19 cellular contexts compared by ENCODE assay signal in the genomic region with DNA sequence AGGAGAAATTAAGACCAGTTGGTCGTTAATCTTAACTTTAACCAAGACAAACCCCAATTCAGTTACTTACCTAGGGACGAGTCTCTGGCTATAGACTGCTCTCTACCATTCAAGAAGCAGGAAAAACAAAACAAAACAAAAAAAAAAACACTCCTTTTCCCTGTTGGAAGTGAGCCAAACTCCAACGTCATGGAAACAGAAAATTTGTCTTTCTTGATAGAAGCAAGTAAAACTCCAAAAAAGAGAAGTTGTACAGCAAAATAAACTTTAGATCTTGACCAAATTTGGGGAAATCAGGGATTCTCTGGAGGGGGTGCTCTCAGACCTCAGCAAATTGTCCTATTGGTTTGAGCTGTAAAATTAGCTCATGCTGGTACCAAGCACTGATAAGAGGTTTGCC. TPM values are rescaled to one million over a fixed set of nuclear protein-coding genes. Genes with fewer than 3 reads are reported as not detected.
DNase-seq lines count a peak whose midpoint lies in the region; ATAC-seq, FAIRE-seq and TF ChIP-seq lines count a peak whose summit lies in the region.
"Had no signal": no experiment of that assay in that cellular context is flagged by ENCODE, and none has a peak within 500 bp of the region (broad histone marks: within the 10 kb centered on the region; RNA-seq: fewer than 3 reads in every experiment).

No MANE protein-coding gene starts in this region.

- in situ Hi-C loops in HepG2 (cut with HindIII; ENCODE audit: extremely low pct_ligation_motif_present, low pct_unique_long_range_greater_than_20kb): no loop called here
- in situ Hi-C loops in K562 (cut with MboI): no loop called here

- H3K4me3 ChIP-seq in liver (ENCODE audit: low read depth in 1 of 3, low read length in 3 of 3) (no peak overlapping the region), HepG2 (replicated peaks in 1 of 3; ENCODE audit: insufficient read depth in 1 of 3, low read depth in 2 of 3, low read length in 3 of 3) (no peak overlapping the region), K562 (no peak overlapping the region)
- H3K4me3 ChIP-seq: GM12878, MG63, SK-N-MC had no signal

- BruUV-seq in HepG2 (replicated peaks; lab: Mats Ljungman, UMichigan) (no TSS peak), K562 (replicated peaks; lab: Mats Ljungman, UMichigan) (no TSS peak)

- no peak overlapping the region for H3K4me3 Mint-ChIP-seq in activated CD8-positive, alpha-beta memory T cell treated with anti-CD3 and anti-CD28 coated beads, Interleukin-2, amount 10 ng/mL, durations not matched to agents 7 days and 5 days
- H3K4me3 Mint-ChIP-seq in CD14-positive monocyte: no peak overlapping the region

- no peak overlapping the region for H3K4me2 ChIP-seq in HepG2 (ENCODE audit: low read depth, low read length)
- no peak overlapping the region for H3K4me2 ChIP-seq in K562 (ENCODE audit: insufficient read depth, low read length)

- FAIRE-seq in HepG2 (lab: Jason Lieb, UNC): no peak
- no peak for FAIRE-seq in K562 (lab: Jason Lieb, UNC)
- FAIRE-seq in urothelium cell line (lab: Jason Lieb, UNC): no peak
- no peak for FAIRE-seq in frontal cortex (lab: Jason Lieb, UNC)
- FAIRE-seq: GM12878 had no signal

- H4K20me1 ChIP-seq in HepG2 (ENCODE audit: insufficient read depth, low read length) (no peaks in the 10 kb centered on the region), K562 (replicated peaks; ENCODE audit: control insufficient read depth, insufficient read depth, low read length) (no peaks in the 10 kb centered on the region)

- CTCF ChIA-PET in HepG2 (lab: Yijun Ruan, JAX; ENCODE audit: low intra/inter-chr PET ratio, low total read pairs) (no interaction called here), K562 (lab: Yijun Ruan, JAX; ENCODE audit: low intra/inter-chr PET ratio) (no interaction called here)
- CTCF ChIA-PET in activated CD8-positive, alpha-beta memory T cell treated with anti-CD3 and anti-CD28 coated beads, Interleukin-2, amount 10 ng/mL, durations not matched to agents 7 days and 5 days (lab: Charles Lee): no interaction called here

- H3K9me3 ChIP-seq in liver (ENCODE audit: control insufficient read depth in 4 of 4, low read length in 3 of 4) (no peaks in the 10 kb centered on the region), HepG2 (ENCODE audit: low read length) (peaks cover 14% of the 10 kb centered on the region; the same call in 1 of the 2 replicates), K562 (replicated peaks; ENCODE audit: control insufficient read depth, insufficient read depth, low read depth, low read length) (no peaks in the 10 kb centered on the region)
- H3K9me3 ChIP-seq: MG63 had no signal

- H3K27me3 Mint-ChIP-seq in activated CD8-positive, alpha-beta memory T cell treated with anti-CD3 and anti-CD28 coated beads, Interleukin-2, amount 10 ng/mL, durations not matched to agents 7 days and 5 days: peaks cover 45% of the 10 kb centered on the region
- peaks cover 22 to 30% (median 28%) of the 10 kb centered on the region in 3 donors for H3K27me3 Mint-ChIP-seq in CD14-positive monocyte (ENCODE audit: low read depth in 3 of 3)

- H3K27me3 ChIP-seq in liver (ENCODE audit: control insufficient read depth in 4 of 4, insufficient read depth in 4 of 4, low read length in 3 of 4) (no peaks in the 10 kb centered on the region), HepG2 (ENCODE audit: control insufficient read depth in 1 of 2, insufficient read depth in 2 of 2, low read length in 2 of 2) (no peaks in the 10 kb centered on the region; a peak in 1 of 5 replicates), K562 (ENCODE audit: control insufficient read depth in 2 of 2, insufficient read depth in 2 of 2, low read length in 2 of 2) (peaks cover 0 to 10% of the 10 kb centered on the region in 2 experiments; a peak in 2 of 5 replicates)
- H3K27me3 ChIP-seq: MG63 had no signal

- intact Hi-C loops in HepG2 (cut with micrococcal nuclease; ENCODE audit: unreplicated experiment) (no loop called here), K562 (cut with micrococcal nuclease) (no loop called here), CD14-positive monocyte (cut with micrococcal nuclease) (no loop called here)

- no peak overlapping the region for H2AFZ ChIP-seq in HepG2 (ENCODE audit: low read length)
- peak overlapping the region; percentile 63; the same call in 1 of the 2 replicates for H2AFZ ChIP-seq in K562 (ENCODE audit: low read depth, low read length)

- no peaks in the 10 kb centered on the region for H3K9me1 ChIP-seq in K562 (ENCODE audit: control insufficient read depth, insufficient read depth, low read length)

- H3K79me2 ChIP-seq in HepG2 (ENCODE audit: insufficient read depth, low read length) (no peaks in the 10 kb centered on the region), K562 (ENCODE audit: control insufficient read depth, insufficient read depth, low read length) (no peaks in the 10 kb centered on the region)

- no peak for TF ChIP-seq CTCF in liver (IDR thresholded peaks at IDR 0.05; ENCODE audit: low read depth, low read length, missing input control)
- TF ChIP-seq CTCF in HepG2 (CRISPR knock-in tag; IDR thresholded peaks at IDR 0.05): no peak
- no peak for TF ChIP-seq CTCF in K562 (IDR thresholded peaks at IDR 0.05 in 2 of 3, conservative IDR thresholded peaks at IDR 0.05 in 1 of 3; ENCODE audit: insufficient read depth in 2 of 3, low read depth in 1 of 3, low read length in 3 of 3)
- no peak for TF ChIP-seq CTCF in CD14-positive monocyte (IDR thresholded peaks at IDR 0.05)

- H3K4me1 ChIP-seq in liver (ENCODE audit: control insufficient read depth in 4 of 4, insufficient read depth in 4 of 4, low read length in 3 of 4) (peaks cover 0 to 21% (median 13%) of the 10 kb centered on the region in 4 donors), HepG2 (ENCODE audit: insufficient read depth, low read length) (peaks cover 15% of the 10 kb centered on the region), K562 (replicated peaks in 1 of 2; ENCODE audit: control insufficient read depth in 2 of 2, insufficient read depth in 2 of 2, low read length in 2 of 2) (peaks cover 4 to 13% of the 10 kb centered on the region in 2 experiments; a peak in 3 of 5 replicates)

- peak overlapping the region; percentile 18 to 32 for H3K27ac ChIP-seq in liver (ENCODE audit: low read depth in 1 of 2, low read length in 2 of 2)
- no peak overlapping the region for H3K27ac ChIP-seq in HepG2 (ENCODE audit: extremely low read length, insufficient read depth, low read length)
- H3K27ac ChIP-seq in K562 (ENCODE audit: extremely low read depth, low read depth, low read length): no peak overlapping the region
- H3K27ac ChIP-seq: SK-N-MC had no signal

- no peaks in the 10 kb centered on the region for H3K36me3 Mint-ChIP-seq in activated CD8-positive, alpha-beta memory T cell treated with anti-CD3 and anti-CD28 coated beads, Interleukin-2, amount 10 ng/mL, durations not matched to agents 7 days and 5 days
- H3K36me3 Mint-ChIP-seq in CD14-positive monocyte: peaks cover 0 to 2% of the 10 kb centered on the region in 2 donors

- DNase-seq in HepG2 (ENCODE audit: low spot score): no peak
- DNase-seq in K562 (ENCODE audit: extremely low read depth in 1 of 4, low spot score in 3 of 4): no peak
- peak; percentile 12 for DNase-seq in left kidney (ENCODE audit: low read depth, low spot score)
- DNase-seq in urothelium cell line (ENCODE audit: low spot score): no peak
- no peak for DNase-seq in activated CD8-positive, alpha-beta memory T cell treated with anti-CD3 and anti-CD28 coated beads, Interleukin-2, amount 10 ng/mL, durations not matched to agents 7 days and 5 days
- no peak for DNase-seq in CD14-positive monocyte (ENCODE audit: low spot score)
- no peak for DNase-seq in frontal cortex (ENCODE audit: low spot score in 2 of 2)
- DNase-seq: 8988T, C1 segment of cervical spinal cord, COR-L47, HCEC 1CT, MG63, NCI-H1105, NCI-H1694 treated with DMSO at 0.1 percent for 48 hours, NCI-H446, NCI-H748 treated with DMSO at 0.1 percent for 48 hours had no signal

- H3K36me3 ChIP-seq in liver (ENCODE audit: control insufficient read depth in 4 of 4, insufficient read depth in 3 of 4, low read depth in 1 of 4, low read length in 3 of 4) (peaks cover 0 to 4% (median 1%) of the 10 kb centered on the region in 4 donors), HepG2 (replicated peaks in 1 of 2; ENCODE audit: control insufficient read depth in 1 of 2, insufficient read depth in 2 of 2, low read length in 2 of 2) (no peaks in the 10 kb centered on the region), K562 (ENCODE audit: control insufficient read depth, insufficient read depth, low read length) (no peaks in the 10 kb centered on the region)
- H3K36me3 ChIP-seq: MG63 had no signal

- H3K9me3 Mint-ChIP-seq in activated CD8-positive, alpha-beta memory T cell treated with anti-CD3 and anti-CD28 coated beads, Interleukin-2, amount 10 ng/mL, durations not matched to agents 7 days and 5 days (ENCODE audit: low read depth): peaks cover 4% of the 10 kb centered on the region
- peaks cover 7 to 23% (median 13%) of the 10 kb centered on the region in 7 donors for H3K9me3 Mint-ChIP-seq in CD14-positive monocyte

- peaks cover 9% of the 10 kb centered on the region for H3K4me1 Mint-ChIP-seq in activated CD8-positive, alpha-beta memory T cell treated with anti-CD3 and anti-CD28 coated beads, Interleukin-2, amount 10 ng/mL, durations not matched to agents 7 days and 5 days
- H3K4me1 Mint-ChIP-seq in CD14-positive monocyte: peaks cover 29% of the 10 kb centered on the region

- ATAC-seq in HepG2: no peak
- no peak for ATAC-seq in K562
- no peak for ATAC-seq in activated CD8-positive, alpha-beta memory T cell treated with anti-CD3 and anti-CD28 coated beads, Interleukin-2, amount 10 ng/mL, durations not matched to agents 7 days and 5 days
- ATAC-seq: GM12878 had no signal

- no peak for TF ChIP-seq EP300 in HepG2 (IDR thresholded peaks at IDR 0.05; ENCODE audit: low read depth in 2 of 2, low read length in 2 of 2)
- no peak for TF ChIP-seq EP300 in HepG2 (CRISPR knock-in tag; IDR thresholded peaks at IDR 0.05; ENCODE audit: borderline replicate concordance)
- TF ChIP-seq EP300 in K562 (IDR thresholded peaks at IDR 0.05; ENCODE audit: low read length): no peak

- no peak overlapping the region for H3K27ac Mint-ChIP-seq in activated CD8-positive, alpha-beta memory T cell treated with anti-CD3 and anti-CD28 coated beads, Interleukin-2, amount 10 ng/mL, durations not matched to agents 7 days and 5 days
- H3K27ac Mint-ChIP-seq in CD14-positive monocyte: peak overlapping the region in 1 of 7 donors; percentile 10

- WGBS in liver: 55% methylated on average over 3 of the region's 3 CpGs
- 27% methylated on average over 3 of the region's 3 CpGs for WGBS in HepG2 (ENCODE audit: low lambda C conversion rate)
- WGBS in K562 (ENCODE audit: insufficient coverage, low coverage, missing lambda C conversion rate): 0% methylated on average over 3 of the region's 3 CpGs

- TF ChIP-seq RAD21 in liver (IDR thresholded peaks at IDR 0.05): no peak
- TF ChIP-seq RAD21 in HepG2 (CRISPR knock-in tag; IDR thresholded peaks at IDR 0.05): no peak
- TF ChIP-seq RAD21 in K562 (CRISPR knock-in tag; conservative IDR thresholded peaks at IDR 0.05 in 1 of 2, IDR thresholded peaks at IDR 0.05 in 1 of 2): no peak

- H3K9ac ChIP-seq in liver (ENCODE audit: low read depth in 1 of 2, low read length in 2 of 2) (no peak overlapping the region), HepG2 (ENCODE audit: insufficient read depth, low read depth, low read length) (no peak overlapping the region), K562 (ENCODE audit: insufficient read depth in 1 of 2, low read depth in 2 of 2, low read length in 2 of 2) (no peak overlapping the region)

- TF ChIP-seq POLR2A in HepG2 (IDR thresholded peaks at IDR 0.05; ENCODE audit: insufficient read depth in 1 of 2, low read depth in 2 of 2, low read length in 2 of 2) (no peak), K562 (conservative IDR thresholded peaks at IDR 0.05) (no peak)

- POLR2A ChIA-PET in HepG2 (lab: Yijun Ruan, JAX) (no interaction called here), K562 (lab: Yijun Ruan, JAX) (no interaction called here)

RNA-seq across cellular contexts. Expression of a gene that starts 3.7 kb away (rescaled TPM):
- total RNA-seq in liver (10 to 100 TPM in 1 of 2 donors, 1 to 10 TPM in 1; 6.1 to 28.0 TPM), HepG2 (2016; rRNA removed; fragmentation: Illumina TruSeq; extraction: Trizol) (0.22 TPM in 1 of 2 replicates, not detected in the other), K562 (2014; rRNA removed) (not detected in 2 replicates), K562 (2014; rRNA removed; fragmentation: Illumina TruSeq; extraction: Trizol) (0.06 TPM in 1 of 2 replicates, not detected in the other), K562 (2015; rRNA removed; fragmentation: Illumina TruSeq; extraction: Trizol) (not detected in 2 replicates), K562 (2021) (0.29 TPM in 1 of 2 replicates, not detected in the other), frontal cortex (0.41 TPM)
- polyA plus RNA-seq in liver (10 to 100 TPM in 1 of 2 donors, 1 to 10 TPM in 1; 3.9 to 41.3 TPM), HepG2 (2011; rRNA removed) (0.40 and 1.5 TPM in 2 replicates), K562 (2011; rRNA removed) (0.03 and 0.05 TPM in 2 replicates), K562 (2014; fragmentation: Illumina TruSeq; extraction: Trizol) (0.04 TPM in 1 of 2 replicates, not detected in the other), K562 (2014; fragmentation: Nextera tagmentation; extraction: Ambion mirVana) (not detected), K562 (2014; rRNA removed) (0.04 TPM in 1 of 2 replicates, not detected in the other), CD14-positive monocyte (not detected)
- total RNA-seq in HepG2 (2016; cell fraction: cytosol; rRNA removed; fragmentation: Illumina TruSeq; extraction: Trizol; ENCODE audit: low read depth): not detected in 2 replicates
- 0.15 and 0.48 TPM in 2 replicates for total RNA-seq in HepG2 (2016; cell fraction: insoluble cytoplasmic fraction; rRNA removed; fragmentation: Illumina TruSeq; extraction: Trizol)
- total RNA-seq in HepG2 (2016; cell fraction: membrane; rRNA removed; fragmentation: Illumina TruSeq; extraction: Trizol): not detected in 2 replicates
- not detected in 2 replicates for total RNA-seq in HepG2 (2016; cell fraction: nucleus; rRNA removed; fragmentation: Illumina TruSeq; extraction: Trizol)
- 0.17 and 0.67 TPM in 2 replicates for polyA plus RNA-seq in HepG2 (2011; cell fraction: cytosol; rRNA removed)
- 0.58 and 0.59 TPM in 2 replicates for polyA plus RNA-seq in HepG2 (2011; cell fraction: nucleus; rRNA removed)
- polyA plus RNA-seq in HepG2 (2012): 1.4 and 2.1 TPM in 2 replicates
- not detected in 2 replicates for polyA plus RNA-seq in HepG2 (2016; cell fraction: cytosol; fragmentation: Illumina TruSeq; extraction: Trizol; ENCODE audit: low read depth)
- not detected in 2 replicates for polyA plus RNA-seq in HepG2 (2016; cell fraction: insoluble cytoplasmic fraction; fragmentation: Illumina TruSeq; extraction: Trizol; ENCODE audit: low read depth)
- not detected in 2 replicates for polyA plus RNA-seq in HepG2 (2016; cell fraction: membrane; fragmentation: Illumina TruSeq; extraction: Trizol; ENCODE audit: low read depth)
- not detected in 2 replicates for polyA plus RNA-seq in HepG2 (2016; cell fraction: nucleus; fragmentation: Illumina TruSeq; extraction: Trizol; ENCODE audit: insufficient read depth, low read depth)
- 3.2 TPM in 1 of 2 replicates, not detected in the other for polyA minus RNA-seq in HepG2 (2011; rRNA and poly(A)+ RNA removed; ENCODE audit: low replicate concordance)
- 2.0 TPM in 1 of 2 replicates, not detected in the other for polyA minus RNA-seq in HepG2 (2011; cell fraction: cytosol; rRNA and poly(A)+ RNA removed)
- polyA minus RNA-seq in HepG2 (2011; cell fraction: nucleus; rRNA and poly(A)+ RNA removed): 1.3 and 2.9 TPM in 2 replicates
- not detected in 2 replicates for total RNA-seq in K562 (2011; cell fraction: chromatin; rRNA removed; ENCODE audit: low replicate concordance)
- not detected in 2 replicates for total RNA-seq in K562 (2011; cell fraction: nucleolus; rRNA removed)
- total RNA-seq in K562 (2011; cell fraction: nucleoplasm; rRNA removed): 0.23 TPM in 1 of 2 replicates, not detected in the other
- not detected in 2 replicates for polyA plus RNA-seq in K562 (2011; cell fraction: cytosol; rRNA removed)
- 0.27 TPM in 2 replicates for polyA plus RNA-seq in K562 (2011; cell fraction: nucleus; rRNA removed)
- 0.04 and 0.10 TPM in 2 replicates for polyA plus RNA-seq in K562 (2012)
- polyA minus RNA-seq in K562 (2011; rRNA and poly(A)+ RNA removed): 0.09 TPM in 1 of 2 replicates, not detected in the other
- polyA minus RNA-seq in K562 (2011; cell fraction: cytosol; rRNA and poly(A)+ RNA removed): not detected in 2 replicates
- polyA minus RNA-seq in K562 (2011; cell fraction: nucleus; rRNA and poly(A)+ RNA removed): not detected in 2 replicates
- not detected for total RNA-seq in activated CD8-positive, alpha-beta memory T cell treated with anti-CD3 and anti-CD28 coated beads, Interleukin-2, amount 10 ng/mL, durations not matched to agents 7 days and 5 days

RNA-seq across cellular contexts. Expression of a gene that starts 3.8 kb away (rescaled TPM):
- total RNA-seq in liver (10 to 100 TPM in 1 of 2 donors, 1 to 10 TPM in 1; 7.9 to 10.7 TPM), HepG2 (2016; rRNA removed; fragmentation: Illumina TruSeq; extraction: Trizol) (1.4 and 1.6 TPM in 2 replicates), K562 (2014; rRNA removed) (0.27 and 0.98 TPM in 2 replicates), K562 (2014; rRNA removed; fragmentation: Illumina TruSeq; extraction: Trizol) (0.11 and 0.22 TPM in 2 replicates), K562 (2015; rRNA removed; fragmentation: Illumina TruSeq; extraction: Trizol) (0.25 and 0.68 TPM in 2 replicates), K562 (2021) (0.20 and 0.72 TPM in 2 replicates), frontal cortex (2.4 TPM)
- polyA plus RNA-seq in liver (1 to 10 TPM; 2.5 to 4.3 TPM), HepG2 (2011; rRNA removed) (2.8 and 3.4 TPM in 2 replicates), K562 (2011; rRNA removed) (0.30 and 0.43 TPM in 2 replicates), K562 (2014; fragmentation: Illumina TruSeq; extraction: Trizol) (0.28 and 0.54 TPM in 2 replicates), K562 (2014; fragmentation: Nextera tagmentation; extraction: Ambion mirVana) (under 1 TPM; 0.03 to 0.17 TPM), K562 (2014; rRNA removed) (0.16 and 0.38 TPM in 2 replicates), CD14-positive monocyte (under 1 TPM in 1 of 2 donors, not detected in 1; 0.22 TPM)
- total RNA-seq in HepG2 (2016; cell fraction: cytosol; rRNA removed; fragmentation: Illumina TruSeq; extraction: Trizol; ENCODE audit: low read depth): 0.40 and 0.53 TPM in 2 replicates
- 1.4 and 1.5 TPM in 2 replicates for total RNA-seq in HepG2 (2016; cell fraction: insoluble cytoplasmic fraction; rRNA removed; fragmentation: Illumina TruSeq; extraction: Trizol)
- 0.76 and 0.96 TPM in 2 replicates for total RNA-seq in HepG2 (2016; cell fraction: membrane; rRNA removed; fragmentation: Illumina TruSeq; extraction: Trizol)
- total RNA-seq in HepG2 (2016; cell fraction: nucleus; rRNA removed; fragmentation: Illumina TruSeq; extraction: Trizol): 2.5 TPM in 2 replicates
- 1.3 and 2.6 TPM in 2 replicates for polyA plus RNA-seq in HepG2 (2011; cell fraction: cytosol; rRNA removed)
- 1.00 and 1.7 TPM in 2 replicates for polyA plus RNA-seq in HepG2 (2011; cell fraction: nucleus; rRNA removed)
- polyA plus RNA-seq in HepG2 (2012): 4.2 and 4.9 TPM in 2 replicates
- 0.06 and 0.17 TPM in 2 replicates for polyA plus RNA-seq in HepG2 (2016; cell fraction: cytosol; fragmentation: Illumina TruSeq; extraction: Trizol; ENCODE audit: low read depth)
- polyA plus RNA-seq in HepG2 (2016; cell fraction: insoluble cytoplasmic fraction; fragmentation: Illumina TruSeq; extraction: Trizol; ENCODE audit: low read depth): 0.99 and 1.5 TPM in 2 replicates
- polyA plus RNA-seq in HepG2 (2016; cell fraction: membrane; fragmentation: Illumina TruSeq; extraction: Trizol; ENCODE audit: low read depth): 0.37 and 0.52 TPM in 2 replicates
- 1.5 and 2.3 TPM in 2 replicates for polyA plus RNA-seq in HepG2 (2016; cell fraction: nucleus; fragmentation: Illumina TruSeq; extraction: Trizol; ENCODE audit: insufficient read depth, low read depth)
- 1.9 and 3.2 TPM in 2 replicates for polyA minus RNA-seq in HepG2 (2011; rRNA and poly(A)+ RNA removed; ENCODE audit: low replicate concordance)
- polyA minus RNA-seq in HepG2 (2011; cell fraction: cytosol; rRNA and poly(A)+ RNA removed): 1.2 and 2.7 TPM in 2 replicates
- polyA minus RNA-seq in HepG2 (2011; cell fraction: nucleus; rRNA and poly(A)+ RNA removed): 2.5 and 5.0 TPM in 2 replicates
- total RNA-seq in K562 (2011; cell fraction: chromatin; rRNA removed; ENCODE audit: low replicate concordance): 1.2 and 1.4 TPM in 2 replicates
- total RNA-seq in K562 (2011; cell fraction: nucleolus; rRNA removed): 1.1 and 1.3 TPM in 2 replicates
- total RNA-seq in K562 (2011; cell fraction: nucleoplasm; rRNA removed): 0.53 and 0.73 TPM in 2 replicates
- polyA plus RNA-seq in K562 (2011; cell fraction: cytosol; rRNA removed): 0.03 and 0.19 TPM in 2 replicates
- 0.58 and 0.75 TPM in 2 replicates for polyA plus RNA-seq in K562 (2011; cell fraction: nucleus; rRNA removed)
- 0.51 and 1.2 TPM in 2 replicates for polyA plus RNA-seq in K562 (2012)
- polyA minus RNA-seq in K562 (2011; rRNA and poly(A)+ RNA removed): 0.39 and 0.42 TPM in 2 replicates
- polyA minus RNA-seq in K562 (2011; cell fraction: cytosol; rRNA and poly(A)+ RNA removed): not detected in 2 replicates
- 1.1 and 1.2 TPM in 2 replicates for polyA minus RNA-seq in K562 (2011; cell fraction: nucleus; rRNA and poly(A)+ RNA removed)
- 1 to 10 TPM in 1 of 2 experiments, under 1 TPM in 1; 0.35 to 1.4 TPM for total RNA-seq in activated CD8-positive, alpha-beta memory T cell treated with anti-CD3 and anti-CD28 coated beads, Interleukin-2, amount 10 ng/mL, durations not matched to agents 7 days and 5 days

Comparison
In these comparisons a context has a peak if more than half of its experiments do, and no peak if none do; other contexts are left out.
1. H3K27ac ChIP-seq: peak in liver (2 of 2); none in HepG2 (single experiment) and K562 (single experiment).